In genomic region chr16:84065536-84066132, GRCh38 we compare ENCODE assay signal across 8 cellular contexts. TPM values are rescaled to one million over a fixed set of nuclear protein-coding genes. Genes with fewer than 3 reads are reported as not detected.
DNase-seq lines count a peak whose midpoint lies in the region; ATAC-seq, FAIRE-seq and TF ChIP-seq lines count a peak whose summit lies in the region.

No MANE protein-coding gene starts in this region.

- no peaks in the 10 kb centered on the region for H3K79me2 ChIP-seq in keratinocyte (ENCODE audit: control insufficient read depth, insufficient read depth, low read length)

- H3K4me3 Mint-ChIP-seq in stimulated activated naive B cell treated with anti-CD40 and anti-IgM and Interleukin-4, amounts not matched to agents 10 μg/mL and 1 μg/mL and 100 μg/mL, for 72 hours, result no peak overlapping the region

- DNase-seq in H7 (peak; percentile 74), NCI-H82 (lab: John Stamatoyannopoulos, UW) (peak; percentile 74), astrocyte of the cerebellum (ENCODE audit: low read depth) (peak; percentile 34), keratinocyte (ENCODE audit: low read depth, low spot score) (no peak), GDM1 (lab: John Stamatoyannopoulos, UW) (no peak), 8988T (no peak)
- no peak for DNase-seq in stimulated activated naive B cell treated with anti-CD40 and anti-IgM and Interleukin-4, amounts not matched to agents 10 μg/mL and 1 μg/mL and 100 μg/mL, for 72 hours

- ATAC-seq in stimulated activated naive B cell treated with anti-CD40 and anti-IgM and Interleukin-4, amounts not matched to agents 10 μg/mL and 1 μg/mL and 100 μg/mL, for 72 hours (replicated peaks), result peak; percentile 60 to 68

- TF ChIP-seq CTCF in C4-2B (conservative IDR thresholded peaks at IDR 0.05) (peak; percentile 80), astrocyte of the cerebellum (IDR thresholded peaks at IDR 0.05; ENCODE audit: low read depth, low read length, missing control alignments) (peak; percentile 78), keratinocyte (optimal IDR thresholded peaks at IDR 0.05 in 1 of 3, IDR thresholded peaks at IDR 0.05 in 1 of 3, conservative IDR thresholded peaks at IDR 0.05 in 1 of 3; ENCODE audit: extremely low read depth in 1 of 3, insufficient read depth in 2 of 3, low read length in 3 of 3) (peak; percentile 71 to 83 (median 74))

- H3K9me3 Mint-ChIP-seq in stimulated activated naive B cell treated with anti-CD40 and anti-IgM and Interleukin-4, amounts not matched to agents 10 μg/mL and 1 μg/mL and 100 μg/mL, for 72 hours, result no peaks in the 10 kb centered on the region

- H3K4me2 ChIP-seq in keratinocyte (ENCODE audit: control insufficient read depth, extremely low read depth, insufficient read depth, low read depth, low read length), result no peak overlapping the region

- no peak overlapping the region for H3K27ac Mint-ChIP-seq in stimulated activated naive B cell treated with anti-CD40 and anti-IgM and Interleukin-4, amounts not matched to agents 10 μg/mL and 1 μg/mL and 100 μg/mL, for 72 hours

- no peak overlapping the region for H3K9ac ChIP-seq in keratinocyte (ENCODE audit: control insufficient read depth, extremely low read depth, insufficient read depth, low read length)

- no peak overlapping the region for H2AFZ ChIP-seq in keratinocyte (ENCODE audit: control insufficient read depth, low read length)

- no peaks in the 10 kb centered on the region for H3K9me3 ChIP-seq in keratinocyte (ENCODE audit: control insufficient read depth, low read depth, low read length)

- H3K27ac ChIP-seq in C4-2B, result no peak overlapping the region
- no peak overlapping the region for H3K27ac ChIP-seq in keratinocyte (ENCODE audit: control insufficient read depth, insufficient read depth, low read length)

- peaks cover 41 to 60% of the 10 kb centered on the region in 2 donors for H3K36me3 Mint-ChIP-seq in stimulated activated naive B cell treated with anti-CD40 and anti-IgM and Interleukin-4, amounts not matched to agents 10 μg/mL and 1 μg/mL and 100 μg/mL, for 72 hours

- H3K36me3 ChIP-seq in H7 (replicated peaks; ENCODE audit: control insufficient read depth, insufficient read depth, low read length), result peaks cover 20% of the 10 kb centered on the region
- peaks cover 32 to 36% of the 10 kb centered on the region in 2 experiments for H3K36me3 ChIP-seq in keratinocyte (ENCODE audit: control insufficient read depth in 2 of 2, extremely low read depth in 1 of 2, insufficient read depth in 2 of 2, low read length in 2 of 2)

- FAIRE-seq in keratinocyte (lab: Jason Lieb, UNC), result peak; percentile 51

- H3K4me3 ChIP-seq in H7 (ENCODE audit: insufficient read depth, low read depth, low read length), result no peak overlapping the region
- H3K4me3 ChIP-seq in astrocyte of the cerebellum (ENCODE audit: low read depth, low read length), result no peak overlapping the region
- no peak overlapping the region for H3K4me3 ChIP-seq in keratinocyte (ENCODE audit: control insufficient read depth in 2 of 3, extremely low read depth in 1 of 3, insufficient read depth in 2 of 3, low read depth in 1 of 3, low read length in 3 of 3)

- H3K27me3 Mint-ChIP-seq in stimulated activated naive B cell treated with anti-CD40 and anti-IgM and Interleukin-4, amounts not matched to agents 10 μg/mL and 1 μg/mL and 100 μg/mL, for 72 hours, result no peaks in the 10 kb centered on the region

- dilution Hi-C loops in keratinocyte (cut with MboI; ENCODE audit: extremely low pct_ligation_motif_present, low sequenced_read_pairs), result no loop called here

- no peaks in the 10 kb centered on the region for H3K4me1 ChIP-seq in keratinocyte (ENCODE audit: control insufficient read depth, extremely low read depth, insufficient read depth, low read length)

- peaks cover 0 to 16% of the 10 kb centered on the region in 2 donors for H3K4me1 Mint-ChIP-seq in stimulated activated naive B cell treated with anti-CD40 and anti-IgM and Interleukin-4, amounts not matched to agents 10 μg/mL and 1 μg/mL and 100 μg/mL, for 72 hours

- H3K9me1 ChIP-seq in keratinocyte (ENCODE audit: control insufficient read depth, extremely low read depth, insufficient read depth, low read length), result no peaks in the 10 kb centered on the region

- in situ Hi-C loops in astrocyte of the cerebellum (cut with HindIII; ENCODE audit: low sequenced_read_pairs), result no loop called here

- H4K20me1 ChIP-seq in keratinocyte (ENCODE audit: control insufficient read depth, extremely low read depth, insufficient read depth, low read length), result no peaks in the 10 kb centered on the region

- H3K27me3 ChIP-seq in H7 (ENCODE audit: control insufficient read depth, insufficient read depth, low read length) (no peaks in the 10 kb centered on the region), keratinocyte (ENCODE audit: control insufficient read depth, extremely low read depth, insufficient read depth, low read length) (no peaks in the 10 kb centered on the region)

RNA-seq across cellular contexts. Expression of gene SLC38A8, which starts 23.0 kb away (rescaled TPM):
- total RNA-seq in H7 (2014; rRNA removed; shearing (Covaris generic)), result not detected in 2 replicates
- not detected in 3 replicates for polyA plus RNA-seq in keratinocyte
- not detected for polyA plus RNA-seq in keratinocyte (2011; ENCODE audit: low read depth)
- not detected in 2 replicates for polyA plus RNA-seq in keratinocyte (2011; cell fraction: cytosol; rRNA removed)
- polyA plus RNA-seq in keratinocyte (2011; cell fraction: nucleus; rRNA removed), result not detected in 2 replicates
- not detected in 2 replicates for polyA plus RNA-seq in keratinocyte (2012; ENCODE audit: low replicate concordance)
- polyA minus RNA-seq in keratinocyte, result not detected in 3 replicates
- not detected for polyA minus RNA-seq in keratinocyte (2011; cell fraction: cytosol; rRNA and poly(A)+ RNA removed)
- polyA minus RNA-seq in keratinocyte (2011; cell fraction: nucleus; rRNA and poly(A)+ RNA removed), result not detected in 2 replicates

RNA-seq across cellular contexts. Expression of gene MBTPS1, which starts 51.1 kb away (rescaled TPM):
- total RNA-seq in H7 (2014; rRNA removed; shearing (Covaris generic)), result 32.3 and 34.4 TPM in 2 replicates
- polyA plus RNA-seq in keratinocyte, result 47.5 to 56.0 TPM (median 52.5 TPM) in 3 replicates
- polyA plus RNA-seq in keratinocyte (2011; ENCODE audit: low read depth), result 52.2 TPM
- 37.7 and 49.6 TPM in 2 replicates for polyA plus RNA-seq in keratinocyte (2011; cell fraction: cytosol; rRNA removed)
- polyA plus RNA-seq in keratinocyte (2011; cell fraction: nucleus; rRNA removed), result 102 and 110 TPM in 2 replicates
- polyA plus RNA-seq in keratinocyte (2012; ENCODE audit: low replicate concordance), result 24.9 and 45.0 TPM in 2 replicates
- polyA minus RNA-seq in keratinocyte, result 67.1 to 98.1 TPM (median 81.7 TPM) in 3 replicates
- 96.9 TPM for polyA minus RNA-seq in keratinocyte (2011; cell fraction: cytosol; rRNA and poly(A)+ RNA removed)
- polyA minus RNA-seq in keratinocyte (2011; cell fraction: nucleus; rRNA and poly(A)+ RNA removed), result 111 and 149 TPM in 2 replicates

Comparison
In these comparisons a context has a peak if more than half of its experiments do, and no peak if none do; other contexts are left out.
1. DNase-seq: peak in H7 (single experiment), NCI-H82 (single experiment) and astrocyte of the cerebellum (single experiment); none in keratinocyte (single experiment), stimulated activated naive B cell treated with anti-CD40 and anti-IgM and Interleukin-4, amounts not matched to agents 10 μg/mL and 1 μg/mL and 100 μg/mL, for 72 hours (single experiment), GDM1 (single experiment) and 8988T (single experiment).
2. Peak in every context shown above with its lines, with median percentiles within 50 percentile points of each other: CTCF ChIP-seq.